In genomic region chr4:59393780-59394179, GRCh38 we compare ENCODE assay signal across 20 cellular contexts.
DNase-seq lines count a peak whose midpoint lies in the region; ATAC-seq, FAIRE-seq and TF ChIP-seq lines count a peak whose summit lies in the region.
"Had no signal": no experiment of that assay in that cellular context is flagged by ENCODE, and none has a peak within 500 bp of the region (broad histone marks: within the 10 kb centered on the region; RNA-seq: fewer than 3 reads in every experiment).

No MANE protein-coding gene starts in this region.

- H3K36me3 ChIP-seq in GM23338 (ENCODE audit: insufficient read depth) (0 out of 2 replicates have a peak, but pooled peaks cover 3% of the 10 kb centered on the region), kidney (ENCODE audit: control insufficient read depth in 1 of 2, insufficient read depth in 2 of 2, low read length in 2 of 2) (no peaks in the 10 kb centered on the region)
- H3K36me3 ChIP-seq: BLaER1 treated with 17β-estradiol and CSF1 and Interleukin-3, amounts not matched to agents 10 nM and 100 nM had no signal

- H3K9me2 ChIP-seq in GM23338 (ENCODE audit: insufficient read depth): 0 out of 2 replicates have a peak, but pooled peaks cover 3% of the 10 kb centered on the region

- H3K36me3 Mint-ChIP-seq in GM23338 (ENCODE audit: low read depth): peaks cover 7% of the 10 kb centered on the region; the same call in 2 of the 3 replicates
- H3K36me3 Mint-ChIP-seq: CD8-positive, alpha-beta T cell had no signal

- H3K9me3 Mint-ChIP-seq in GM23338: peaks cover 9% of the 10 kb centered on the region

- H3K4me1 ChIP-seq in GM23338 (ENCODE audit: insufficient read depth): no peaks in the 10 kb centered on the region
- H3K4me1 ChIP-seq in kidney (ENCODE audit: control insufficient read depth in 1 of 2, insufficient read depth in 1 of 2, low read depth in 1 of 2, low read length in 2 of 2): no peaks in the 10 kb centered on the region
- H3K4me1 ChIP-seq: A549; BLaER1 treated with 17β-estradiol and CSF1 and Interleukin-3, amounts not matched to agents 10 nM and 100 nM; Caco-2 had no signal

- H3K4me3 ChIP-seq in GM23338: no peak overlapping the region
- H3K4me3 ChIP-seq in kidney (ENCODE audit: low read length in 2 of 2): no peak overlapping the region
- H3K4me3 ChIP-seq: A549; BLaER1 treated with 17β-estradiol and CSF1 and Interleukin-3, amounts not matched to agents 10 nM and 100 nM had no signal

- DNase-seq in GM23338 (ENCODE audit: low spot score) (no peak), kidney (peak; percentile 26), posterior vena cava (ENCODE audit: low spot score) (peak; percentile 62), NCI-H524 treated with DMSO at 0.1 percent for 48 hours (lab: John Stamatoyannopoulos, UW) (no peak)
- DNase-seq: AML-193; Caco-2; Calu3; CD4-positive, alpha-beta T cell; CD8-positive, alpha-beta T cell; DMS79 treated with DMSO at 0.1 percent for 48 hours; GF-D8 had no signal

- no peaks in the 10 kb centered on the region for H3K27me3 Mint-ChIP-seq in GM23338 (ENCODE audit: insufficient read depth, low read depth, poor library complexity)
- H3K27me3 Mint-ChIP-seq: B cell; CD4-positive, alpha-beta T cell had no signal

- no peaks in the 10 kb centered on the region for H3F3A ChIP-seq in GM23338 (replicated peaks; ENCODE audit: low read depth)

- no peaks in the 10 kb centered on the region for H3K79me2 ChIP-seq in GM23338 (replicated peaks; ENCODE audit: insufficient read depth)

- no peaks in the 10 kb centered on the region for H3K4me1 Mint-ChIP-seq in GM23338
- H3K4me1 Mint-ChIP-seq: B cell had no signal

- 0 out of 2 replicates have a peak overlapping the region, but pooled peaks have one; percentile 12 for H2AFZ ChIP-seq in GM23338

- no peak overlapping the region for H3K27ac Mint-ChIP-seq in GM23338
- H3K27ac Mint-ChIP-seq: B cell; CD4-positive, alpha-beta T cell; CD8-positive, alpha-beta T cell had no signal

- H3K9me3 ChIP-seq in kidney (ENCODE audit: control insufficient read depth in 1 of 2, low read length in 2 of 2): no peaks in the 10 kb centered on the region
- H3K9me3 ChIP-seq: A549, Caco-2 had no signal

- H3K9ac ChIP-seq in kidney (ENCODE audit: low read length in 2 of 2): no peak overlapping the region
- H3K9ac ChIP-seq: BLaER1 treated with 17β-estradiol and CSF1 and Interleukin-3, amounts not matched to agents 10 nM and 100 nM had no signal

- no peak for FAIRE-seq in kidney (lab: Jason Lieb, UNC)
- FAIRE-seq: A549, D721Med, G401.6, GM12891 had no signal

- H3K27ac ChIP-seq in GM23338 (ENCODE audit: low read depth) (no peak overlapping the region), kidney (ENCODE audit: low read depth in 2 of 2, low read length in 2 of 2) (no peak overlapping the region)
- H3K27ac ChIP-seq: 22Rv1; A549; BLaER1 treated with 17β-estradiol and CSF1 and Interleukin-3, amounts not matched to agents 10 nM and 100 nM; C4-2B had no signal

- no peak overlapping the region for H3K4me3 Mint-ChIP-seq in GM23338
- H3K4me3 Mint-ChIP-seq: B cell; CD4-positive, alpha-beta T cell; CD8-positive, alpha-beta T cell had no signal

- intact Hi-C loops in kidney (cut with DNase I): no loop called here
- intact Hi-C loops in posterior vena cava (cut with DNase I): no loop called here

- ATAC-seq in GM23338 (no peak), GM18870 (IDR thresholded peaks at IDR 0.05; ENCODE audit: unreplicated experiment) (no peak)
- ATAC-seq: A549; CD8-positive, alpha-beta T cell had no signal

- TF ChIP-seq CTCF in GM23338 (conservative IDR thresholded peaks at IDR 0.05; ENCODE audit: low read depth in 2 of 2): no peak
- TF ChIP-seq CTCF in kidney (IDR thresholded peaks at IDR 0.05; ENCODE audit: borderline replicate concordance, extremely low read depth, insufficient read depth): no peak

- no peak overlapping the region for H3K4me2 ChIP-seq in GM23338
- H3K4me2 ChIP-seq: A549; BLaER1 treated with 17β-estradiol and CSF1 and Interleukin-3, amounts not matched to agents 10 nM and 100 nM had no signal

- no peaks in the 10 kb centered on the region for H3K27me3 ChIP-seq in GM23338 (ENCODE audit: insufficient read depth)
- H3K27me3 ChIP-seq: BLaER1 treated with 17β-estradiol and CSF1 and Interleukin-3, amounts not matched to agents 10 nM and 100 nM had no signal

- H4K20me1 ChIP-seq in GM23338 (replicated peaks; ENCODE audit: insufficient read depth): no peaks in the 10 kb centered on the region
- H4K20me1 ChIP-seq: BLaER1 treated with 17β-estradiol and CSF1 and Interleukin-3, amounts not matched to agents 10 nM and 100 nM had no signal

TF ChIP-seq in GM23338, 12 proteins besides CTCF, POLR2A, EP300 and RAD21:
- no peak for TF ChIP-seq ZNF462 (CRISPR knock-in tag; IDR thresholded peaks at IDR 0.05)
- TF ChIP-seq, protein P1, sequence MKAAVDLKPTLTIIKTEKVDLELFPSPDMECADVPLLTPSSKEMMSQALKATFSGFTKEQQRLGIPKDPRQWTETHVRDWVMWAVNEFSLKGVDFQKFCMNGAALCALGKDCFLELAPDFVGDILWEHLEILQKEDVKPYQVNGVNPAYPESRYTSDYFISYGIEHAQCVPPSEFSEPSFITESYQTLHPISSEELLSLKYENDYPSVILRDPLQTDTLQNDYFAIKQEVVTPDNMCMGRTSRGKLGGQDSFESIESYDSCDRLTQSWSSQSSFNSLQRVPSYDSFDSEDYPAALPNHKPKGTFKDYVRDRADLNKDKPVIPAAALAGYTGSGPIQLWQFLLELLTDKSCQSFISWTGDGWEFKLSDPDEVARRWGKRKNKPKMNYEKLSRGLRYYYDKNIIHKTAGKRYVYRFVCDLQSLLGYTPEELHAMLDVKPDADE (IDR thresholded peaks at IDR 0.05): no peak
- TF ChIP-seq CREB1 (CRISPR knock-in tag; IDR thresholded peaks at IDR 0.05; ENCODE audit: low read depth): no peak
- no peak for TF ChIP-seq STAT1 (IDR thresholded peaks at IDR 0.05; ENCODE audit: unreplicated experiment)
- no peak for TF ChIP-seq JUNB (IDR thresholded peaks at IDR 0.05; ENCODE audit: unreplicated experiment)
- TF ChIP-seq EZH2phosphoT487 (IDR thresholded peaks at IDR 0.05; ENCODE audit: unreplicated experiment): no peak
- no peak for TF ChIP-seq NANOG (IDR thresholded peaks at IDR 0.05; ENCODE audit: borderline replicate concordance)
TF ChIP-seq in GM23338: peak in this region for 0.

Comparison
In these comparisons a context has a peak if more than half of its experiments do, and no peak if none do; other contexts are left out.
1. DNase-seq: peak in kidney (single experiment) and posterior vena cava (single experiment); none in GM23338 (single experiment) and NCI-H524 treated with DMSO at 0.1 percent for 48 hours (single experiment).